ENCODE assay signal across 8 cellular contexts in genomic region chr3:16550676-16551341, GRCh38. TPM values are rescaled to one million over a fixed set of nuclear protein-coding genes. Genes with fewer than 3 reads are reported as not detected.
DNase-seq lines count a peak whose midpoint lies in the region; ATAC-seq and TF ChIP-seq lines count a peak whose summit lies in the region.

No MANE protein-coding gene starts in this region.

- H3K36me3 Mint-ChIP-seq in HFFc6 (ENCODE audit: low read depth), result no peaks in the 10 kb centered on the region

- ATAC-seq in right cardiac atrium (peak; percentile 76 to 79), sciatic nerve (peak; percentile 92), HG02970 (IDR thresholded peaks at IDR 0.05; ENCODE audit: low FRiP score, unreplicated experiment) (no peak)

- H3K4me1 ChIP-seq in adipocyte (ENCODE audit: control insufficient read depth, insufficient read depth, low read length) (peaks cover 5% of the 10 kb centered on the region), right cardiac atrium (ENCODE audit: control insufficient read depth, insufficient read depth, low read length) (no peaks in the 10 kb centered on the region)

- H3K9me3 ChIP-seq in adipocyte (ENCODE audit: control insufficient read depth, low read length), result peaks cover 12% of the 10 kb centered on the region
- no peaks in the 10 kb centered on the region for H3K9me3 ChIP-seq in right cardiac atrium (ENCODE audit: control insufficient read depth, low read length)

- H3K9ac ChIP-seq in adipocyte (ENCODE audit: low read length), result peak overlapping the region; percentile 58

- no peaks in the 10 kb centered on the region for H3K36me3 ChIP-seq in adipocyte (ENCODE audit: control insufficient read depth, insufficient read depth, low read length, severe bottlenecking)

- peak; percentile 91 for TF ChIP-seq CTCF in GM10266 (IDR thresholded peaks at IDR 0.05; ENCODE audit: control insufficient read depth, insufficient read depth, low read depth, missing control alignments)
- TF ChIP-seq CTCF in HFFc6 (IDR thresholded peaks at IDR 0.05), result peak; percentile 92

- no peak overlapping the region for H3K27ac ChIP-seq in right cardiac atrium (ENCODE audit: low read length)

- H3K4me3 ChIP-seq in adipocyte (ENCODE audit: low read length), result peak overlapping the region; percentile 60
- H3K4me3 ChIP-seq in right cardiac atrium (ENCODE audit: low read length), result no peak overlapping the region

- peak overlapping the region; percentile 71 for H3K27ac Mint-ChIP-seq in HFFc6

- peaks cover 10% of the 10 kb centered on the region for H3K9me3 Mint-ChIP-seq in HFFc6

- H3K4me3 Mint-ChIP-seq in HFFc6, result peak overlapping the region; percentile 64

- 14% methylated on average over 7 of the region's 7 CpGs for WGBS in right cardiac atrium

- peaks cover 11% of the 10 kb centered on the region for H3K27me3 Mint-ChIP-seq in HFFc6 (ENCODE audit: insufficient read depth)

- intact Hi-C loops in right cardiac atrium (cut with DNase I) (loop anchor here (2.0 to 5.0 kb wide), 4 partner anchors 260 to 284 kb away; partner anchors contain the start of gene OXNAD1 (in 1 of the 4)), sciatic nerve (cut with DNase I) (loop anchor here (5.0 kb wide), 1 partner anchor 264 kb away; no protein-coding TSS in a partner anchor)

- peaks cover 4% of the 10 kb centered on the region for H3K27me3 ChIP-seq in adipocyte (replicated peaks; ENCODE audit: control insufficient read depth, insufficient read depth, low read length)
- no peaks in the 10 kb centered on the region for H3K27me3 ChIP-seq in right cardiac atrium (ENCODE audit: control insufficient read depth, insufficient read depth)

- H3K4me1 Mint-ChIP-seq in HFFc6 (ENCODE audit: low read depth), result peaks cover 26% of the 10 kb centered on the region

- peak; percentile 50 for DNase-seq in GM10266 (ENCODE audit: extremely low spot score)
- peak; percentile 83 for DNase-seq in HFFc6
- DNase-seq in NCI-H1092 (lab: John Stamatoyannopoulos, UW), result peak; percentile 43
- peak; percentile 65 for DNase-seq in T follicular helper cell (ENCODE audit: low read depth)
- peak; percentile 96 for DNase-seq in adipocyte (ENCODE audit: low read depth)
- peak; percentile 42 to 61 (median 60) for DNase-seq in right cardiac atrium
- peak; percentile 73 for DNase-seq in sciatic nerve (ENCODE audit: low spot score)

RNA-seq across cellular contexts. Expression of gene RFTN1, which starts 37.3 kb away (rescaled TPM):
- 10 to 100 TPM; 53.4 to 62.4 (median 57.4) TPM for total RNA-seq in HFFc6 (2021; fragmentation: NEBNext Ultra II Directional; extraction: Animal tissue kit (Norgen Biotek cat#: 25700))
- total RNA-seq in right cardiac atrium (10 to 100 TPM; 17.9 to 23.6 (median 20.6) TPM), sciatic nerve (119 TPM)
- 21.2 TPM for polyA plus RNA-seq in right cardiac atrium

RNA-seq across cellular contexts. Expression of gene DAZL, which starts 54.4 kb away (rescaled TPM):
- total RNA-seq in HFFc6 (2021; fragmentation: NEBNext Ultra II Directional; extraction: Animal tissue kit (Norgen Biotek cat#: 25700)), result not detected
- not detected for total RNA-seq in right cardiac atrium
- not detected for polyA plus RNA-seq in right cardiac atrium
- total RNA-seq in sciatic nerve, result not detected

Comparison
In these comparisons a context has a peak if more than half of its experiments do, and no peak if none do; other contexts are left out.
1. DNase-seq: peak in every context shown above with its lines; median percentile 96 in adipocyte; 83 in HFFc6; 73 in sciatic nerve; 65 in T follicular helper cell; 60 in right cardiac atrium; 50 in GM10266; 43 in NCI-H1092.